10 cellular contexts compared by ENCODE assay signal in genomic region chr16:53068423-53068833, GRCh38. TPM values are rescaled to one million over a fixed set of nuclear protein-coding genes. Genes with fewer than 3 reads are reported as not detected.
DNase-seq lines count a peak whose midpoint lies in the region; ATAC-seq lines count a peak whose summit lies in the region.
"Had no signal": no experiment of that assay in that cellular context is flagged by ENCODE, and none has a peak within 500 bp of the region (broad histone marks: within the 10 kb centered on the region; RNA-seq: fewer than 3 reads in every experiment).

No MANE protein-coding gene starts in this region.

- WGBS in mesendoderm (ENCODE audit: extremely low coverage, insufficient coverage, low lambda C conversion rate), result no CpG with 5 or more reads among the region's 4 CpGs

- H2AK5ac ChIP-seq in mesendoderm (ENCODE audit: low read length), result no peak overlapping the region

- peaks cover 7% of the 10 kb centered on the region for H3K79me1 ChIP-seq in mesendoderm (ENCODE audit: low read length)

- H3K18ac ChIP-seq in mesendoderm (ENCODE audit: low read length), result no peak overlapping the region

- ATAC-seq in GM18511 (IDR thresholded peaks at IDR 0.05; ENCODE audit: unreplicated experiment) (peak; percentile 55), GM21529 (IDR thresholded peaks at IDR 0.05; ENCODE audit: unreplicated experiment) (peak; percentile 40), HG03432 (IDR thresholded peaks at IDR 0.05; ENCODE audit: unreplicated experiment) (peak; percentile 63), GM18519 (IDR thresholded peaks at IDR 0.05; ENCODE audit: low FRiP score, unreplicated experiment) (no peak)

- no peaks in the 10 kb centered on the region for H3K36me3 ChIP-seq in mesendoderm (ENCODE audit: control insufficient read depth, insufficient read depth, low read length)

- H3K4ac ChIP-seq in mesendoderm (ENCODE audit: low read depth, low read length), result no peak overlapping the region

- no peaks in the 10 kb centered on the region for H3K79me2 ChIP-seq in mesendoderm (ENCODE audit: control insufficient read depth, insufficient read depth, low read length)

- no peak overlapping the region for H2BK120ac ChIP-seq in mesendoderm (ENCODE audit: low read depth, low read length)

- no peak overlapping the region for H3K56ac ChIP-seq in mesendoderm (ENCODE audit: low read length)

- H3K4me3 ChIP-seq in mesendoderm (ENCODE audit: low read length), result no peak overlapping the region

- peak; percentile 34 for DNase-seq in germinal center (ENCODE audit: low spot score)
- no peak for DNase-seq in mesendoderm
- no peak for DNase-seq in SHP77 treated with DMSO at 0.1 percent for 48 hours (lab: John Stamatoyannopoulos, UW)
- no peak for DNase-seq in DMS 273 treated with DMSO at 0.1 percent for 48 hours (lab: John Stamatoyannopoulos, UW)
- DNase-seq: activated naive CD4-positive, alpha-beta T cell; stimulated activated CD4-positive, alpha-beta T cell treated with anti-CD3 and anti-CD28 coated beads, Interleukin-4, amount 100 ng/mL, for 4 hours had no signal

- H3K27ac ChIP-seq in mesendoderm (ENCODE audit: low read depth, low read length), result no peak overlapping the region

- H3K27me3 ChIP-seq in mesendoderm (ENCODE audit: insufficient read depth, low read length, poor library complexity), result no peaks in the 10 kb centered on the region

- H3K23ac ChIP-seq in mesendoderm (ENCODE audit: low read length), result no peak overlapping the region

- no peaks in the 10 kb centered on the region for H3K4me1 ChIP-seq in mesendoderm (ENCODE audit: control insufficient read depth, low read depth, low read length)

- H4K8ac ChIP-seq in mesendoderm (ENCODE audit: low read depth, low read length), result no peak overlapping the region

- no peak overlapping the region for H2BK15ac ChIP-seq in mesendoderm (replicated peaks; ENCODE audit: low read depth)

- no peak overlapping the region for H2BK5ac ChIP-seq in mesendoderm (ENCODE audit: low read length)

- no peak overlapping the region for H3K9ac ChIP-seq in mesendoderm (ENCODE audit: low read length)

- H4K5ac ChIP-seq in mesendoderm (ENCODE audit: low read length), result no peak overlapping the region

- H3K4me2 ChIP-seq in mesendoderm (ENCODE audit: low read length), result no peak overlapping the region

RNA-seq across cellular contexts. Expression of gene CHD9, which starts 13.6 kb away (rescaled TPM):
- 15.7 TPM for polyA plus RNA-seq in mesendoderm (2013, experiment 1 of 2)
- 15.7 TPM for polyA plus RNA-seq in mesendoderm (2013, experiment 2 of 2)

RNA-seq across cellular contexts. Expression of gene CHD9NB, which starts 15.7 kb away (rescaled TPM):
- polyA plus RNA-seq in mesendoderm (2013, experiment 1 of 2), result 0.65 TPM
- polyA plus RNA-seq in mesendoderm (2013, experiment 2 of 2), result 0.84 TPM
